In genomic region chr10:35643976-35644799, GRCh38 we compare ENCODE assay signal across 8 cellular contexts. TPM values are rescaled to one million over a fixed set of nuclear protein-coding genes. Genes with fewer than 3 reads are reported as not detected.
A peak's percentile ranks its signal among the peaks of the same experiment; 100 is the strongest.
DNase-seq lines count a peak whose midpoint lies in the region; TF ChIP-seq lines count a peak whose summit lies in the region.

No MANE protein-coding gene starts in this region.

- H3K4me1 ChIP-seq in OCI-LY7 (ENCODE audit: insufficient read depth, low read length, poor library complexity, severe bottlenecking) (peaks cover 17% of the 10 kb centered on the region), esophagus (ENCODE audit: control insufficient read depth in 2 of 2, insufficient read depth in 2 of 2, low read length in 1 of 2) (peaks cover 12 to 13% of the 10 kb centered on the region in 2 donors), ovary (ENCODE audit: insufficient read depth) (peaks cover 9% of the 10 kb centered on the region)

- TF ChIP-seq CTCF in OCI-LY7 (conservative IDR thresholded peaks at IDR 0.05; ENCODE audit: low read length): no peak
- no peak for TF ChIP-seq CTCF in ovary (IDR thresholded peaks at IDR 0.05)

- H3K27me3 ChIP-seq in esophagus (ENCODE audit: control insufficient read depth in 1 of 2, insufficient read depth in 2 of 2, low read length in 2 of 2) (peaks cover 0 to 4% of the 10 kb centered on the region in 2 donors), ovary (no peaks in the 10 kb centered on the region)

- no peak for TF ChIP-seq POLR2A in ovary (IDR thresholded peaks at IDR 0.05)

- H3K9me2 ChIP-seq in OCI-LY7 (ENCODE audit: insufficient read depth, low read length): no peaks in the 10 kb centered on the region

- H3K4me3 ChIP-seq in OCI-LY7 (ENCODE audit: low read depth, low read length, poor library complexity, severe bottlenecking): peak overlapping the region; percentile 81
- H3K4me3 ChIP-seq in esophagus (ENCODE audit: low read depth in 1 of 2, low read length in 2 of 2): peak overlapping the region; percentile 58 to 68
- H3K4me3 ChIP-seq in ovary: peak overlapping the region; percentile 57

- intact Hi-C loops in OCI-LY7 (cut with micrococcal nuclease; ENCODE audit: unreplicated experiment): loop anchor here (5.0 to 10.0 kb wide), 2 partner anchors 522 to 891 kb away; no protein-coding TSS in a partner anchor
- intact Hi-C loops in ovary (cut with DNase I): loop anchor here in 1 of 4 donors (2.0 kb wide), 1 partner anchor 1129 kb away; no protein-coding TSS in a partner anchor

- POLR2A ChIA-PET in OCI-LY7 (lab: Charles Lee): interaction anchor here (1.0 to 1.1 kb wide), 2 partner anchors 9 to 10 kb away, joined by 3 to 4 read pairs; no protein-coding TSS in a partner anchor

- DNase-seq in DMS 273 treated with DMSO at 0.1 percent for 48 hours (lab: John Stamatoyannopoulos, UW) (peak; percentile 10), OCI-LY7 (ENCODE audit: low spot score) (no peak), ovary (peak in 3 of 5 donors; percentile 10 to 21 (median 20)), DMS79 (lab: John Stamatoyannopoulos, UW) (no peak), NCI-H1930 (lab: John Stamatoyannopoulos, UW) (no peak)
- DNase-seq in activated CD4-positive, CD25-positive, alpha-beta regulatory T cell (lab: John Stamatoyannopoulos, UW): no peak
- no peak for DNase-seq in central memory CD4-positive, alpha-beta T cell

- CTCF ChIA-PET in OCI-LY7 (lab: Charles Lee; ENCODE audit: unreplicated experiment): no interaction called here

- no peak overlapping the region for H3K27ac ChIP-seq in OCI-LY7 (ENCODE audit: low read depth, low read length, poor library complexity, severe bottlenecking)
- H3K27ac ChIP-seq in esophagus (ENCODE audit: low read depth in 2 of 2, low read length in 1 of 2): no peak overlapping the region
- no peak overlapping the region for H3K27ac ChIP-seq in ovary

- BruUV-seq in OCI-LY7 (replicated peaks; lab: Mats Ljungman, UMichigan): no TSS peak

- H3K9me3 ChIP-seq in OCI-LY7 (ENCODE audit: low read length) (no peaks in the 10 kb centered on the region), esophagus (ENCODE audit: control insufficient read depth in 2 of 2, insufficient read depth in 1 of 2, low read depth in 1 of 2, low read length in 1 of 2) (peaks cover 0 to 3% of the 10 kb centered on the region in 2 donors), ovary (no peaks in the 10 kb centered on the region)

- no peaks in the 10 kb centered on the region for H4K20me1 ChIP-seq in OCI-LY7 (ENCODE audit: insufficient read depth, low read length)

- TF ChIP-seq EP300 in ovary (IDR thresholded peaks at IDR 0.05): no peak

- peak overlapping the region; percentile 99 for H3K4me2 ChIP-seq in OCI-LY7 (ENCODE audit: low read length)

- H3K36me3 ChIP-seq in OCI-LY7 (ENCODE audit: insufficient read depth, low read length): no peaks in the 10 kb centered on the region
- no peaks in the 10 kb centered on the region for H3K36me3 ChIP-seq in esophagus (ENCODE audit: control insufficient read depth in 2 of 2, insufficient read depth in 2 of 2, low read length in 1 of 2)
- H3K36me3 ChIP-seq in ovary: no peaks in the 10 kb centered on the region

- H3K79me2 ChIP-seq in OCI-LY7 (ENCODE audit: insufficient read depth, low read depth, low read length): no peaks in the 10 kb centered on the region

- H2AFZ ChIP-seq in OCI-LY7 (ENCODE audit: low read length): 0 out of 2 replicates have a peak overlapping the region, but pooled peaks have one; percentile 41

- WGBS in esophagus, 2 donors: 13% methylated on average over 16 of the region's 16 CpGs
- WGBS in ovary, 3 donors: 4 to 7% (median 6%) methylated on average over 16 of the region's 16 CpGs

RNA-seq across cellular contexts. Expression of gene FZD8, which starts 2.1 kb away (rescaled TPM):
- 4.7 and 4.9 TPM in 2 replicates for total RNA-seq in OCI-LY7 (2014; rRNA removed; shearing (Covaris generic))
- total RNA-seq in OCI-LY7 (2022): 3.9 and 4.2 TPM in 2 replicates
- under 1 TPM; 0.35 to 0.72 TPM for polyA plus RNA-seq in esophagus
- 10 to 100 TPM in 2 of 7 donors, 1 to 10 TPM in 5; 1.7 to 14.9 (median 3.7) TPM for total RNA-seq in ovary
- polyA plus RNA-seq in ovary: 1 to 10 TPM; 1.4 to 3.4 TPM

RNA-seq across cellular contexts. Expression of gene GJD4, which starts 39.0 kb away (rescaled TPM):
- not detected in 2 replicates for total RNA-seq in OCI-LY7 (2014; rRNA removed; shearing (Covaris generic))
- total RNA-seq in OCI-LY7 (2022) (not detected in 2 replicates), ovary (not detected)
- polyA plus RNA-seq in esophagus (not detected), ovary (not detected)

Comparison
In these comparisons a context has a peak if more than half of its experiments do, and no peak if none do; other contexts are left out.
1. DNase-seq: peak in DMS 273 treated with DMSO at 0.1 percent for 48 hours (single experiment) and ovary (3 of 5); none in OCI-LY7 (single experiment), activated CD4-positive, CD25-positive, alpha-beta regulatory T cell (0 of 4), DMS79 (single experiment), NCI-H1930 (0 of 2) and central memory CD4-positive, alpha-beta T cell (single experiment).
2. Peak in every context shown above with its lines, with median percentiles within 50 percentile points of each other: H3K4me3 ChIP-seq.